Comparison of ENCODE assay signal across 9 cellular contexts in genomic region chr6:150144294-150144868, GRCh38. TPM values are rescaled to one million over a fixed set of nuclear protein-coding genes. Genes with fewer than 3 reads are reported as not detected.
DNase-seq lines count a peak whose midpoint lies in the region; ATAC-seq and TF ChIP-seq lines count a peak whose summit lies in the region.
"Had no signal": no experiment of that assay in that cellular context is flagged by ENCODE, and none has a peak within 500 bp of the region (broad histone marks: within the 10 kb centered on the region; RNA-seq: fewer than 3 reads in every experiment).

No MANE protein-coding gene starts in this region.

- no peaks in the 10 kb centered on the region for H3K36me3 Mint-ChIP-seq in osteocyte (ENCODE audit: unreplicated experiment)

- H3K9me3 Mint-ChIP-seq in osteocyte (ENCODE audit: unreplicated experiment): no peaks in the 10 kb centered on the region

- TF ChIP-seq CTCF in RWPE2 (IDR thresholded peaks at IDR 0.05; ENCODE audit: poor library complexity, severe bottlenecking): no peak
- TF ChIP-seq CTCF in foreskin keratinocyte (conservative IDR thresholded peaks at IDR 0.05): no peak
- TF ChIP-seq CTCF in osteocyte (IDR thresholded peaks at IDR 0.05): no peak

- no peak overlapping the region for H3K27ac Mint-ChIP-seq in osteocyte (ENCODE audit: unreplicated experiment)

- no peaks in the 10 kb centered on the region for H3K9me2 ChIP-seq in GM23248 (ENCODE audit: insufficient read depth)

- no peak overlapping the region for H3K27ac ChIP-seq in GM23248
- peak overlapping the region; percentile 88 for H3K27ac ChIP-seq in RWPE2 (ENCODE audit: poor library complexity, severe bottlenecking)
- peak overlapping the region; percentile 83 for H3K27ac ChIP-seq in foreskin keratinocyte
- no peak overlapping the region for H3K27ac ChIP-seq in caudate nucleus (ENCODE audit: low read depth, low read length)
- H3K27ac ChIP-seq: pancreas had no signal

- H3K4me1 Mint-ChIP-seq in osteocyte (ENCODE audit: unreplicated experiment): peaks cover 12% of the 10 kb centered on the region

- peak overlapping the region; percentile 84 for H3K9ac ChIP-seq in GM23248

- DNase-seq in GM23248: peak; percentile 51
- no peak for DNase-seq in RWPE2 (ENCODE audit: low spot score)
- peak in 1 of 2 donors; percentile 39 for DNase-seq in foreskin keratinocyte
- DNase-seq in osteocyte (ENCODE audit: extremely low spot score, unreplicated experiment): no peak
- DNase-seq in caudate nucleus (lab: John Stamatoyannopoulos, UW): no peak
- DNase-seq in AG08396 (ENCODE audit: low spot score): no peak
- DNase-seq: NCI-H2081 treated with DMSO at 0.1 percent for 48 hours had no signal

- H3K79me2 ChIP-seq in GM23248 (ENCODE audit: insufficient read depth): peaks cover 41% of the 10 kb centered on the region

- 31 to 32% methylated on average over 6 of the region's 6 CpGs for WGBS in GM23248 (ENCODE audit: low coverage in 1 of 2, low lambda C conversion rate in 2 of 2, missing lambda C conversion rate in 2 of 2), 2 experiments

- H3K4me3 ChIP-seq in GM23248 (peak overlapping the region; percentile 77), RWPE2 (ENCODE audit: severe bottlenecking) (peak overlapping the region; percentile 91)

- H3K27me3 Mint-ChIP-seq in osteocyte (ENCODE audit: unreplicated experiment): peaks cover 72% of the 10 kb centered on the region

- no peaks in the 10 kb centered on the region for H3K27me3 ChIP-seq in GM23248 (replicated peaks; ENCODE audit: insufficient read depth)
- no peaks in the 10 kb centered on the region for H3K27me3 ChIP-seq in RWPE2 (ENCODE audit: insufficient read depth, poor library complexity, severe bottlenecking)
- no peaks in the 10 kb centered on the region for H3K27me3 ChIP-seq in foreskin keratinocyte

- peaks cover 21% of the 10 kb centered on the region; the same call in 1 of the 2 replicates for H3F3A ChIP-seq in GM23248 (ENCODE audit: insufficient read depth)

- peak overlapping the region; percentile 83 for H3K4me2 ChIP-seq in GM23248 (ENCODE audit: unreplicated experiment)

- peak overlapping the region; percentile 88 for H2AFZ ChIP-seq in GM23248

- ATAC-seq in RWPE2 (ENCODE audit: low read depth) (no peak), foreskin keratinocyte (no peak), GM18873 (IDR thresholded peaks at IDR 0.05; ENCODE audit: low FRiP score, unreplicated experiment) (no peak)

- in situ Hi-C loops in GM23248 (cut with MboI): no loop called here

- H3K36me3 ChIP-seq in GM23248 (ENCODE audit: low read depth) (no peaks in the 10 kb centered on the region), RWPE2 (ENCODE audit: low read depth) (0 out of 2 replicates have a peak, but pooled peaks cover 3% of the 10 kb centered on the region)
- H3K36me3 ChIP-seq: pancreas had no signal

- H3K9me3 ChIP-seq in GM23248 (ENCODE audit: low read depth): no peaks in the 10 kb centered on the region
- H3K9me3 ChIP-seq in RWPE2 (ENCODE audit: severe bottlenecking): no peaks in the 10 kb centered on the region
- H3K9me3 ChIP-seq: pancreas had no signal

- H3K4me1 ChIP-seq in GM23248 (ENCODE audit: insufficient read depth) (peaks cover 29% of the 10 kb centered on the region), RWPE2 (ENCODE audit: insufficient read depth, poor library complexity, severe bottlenecking) (peaks cover 39% of the 10 kb centered on the region), foreskin keratinocyte (peaks cover 43% of the 10 kb centered on the region)

- peak overlapping the region; percentile 58 for H3K4me3 Mint-ChIP-seq in osteocyte (ENCODE audit: unreplicated experiment)

- no peaks in the 10 kb centered on the region for H4K20me1 ChIP-seq in GM23248 (ENCODE audit: insufficient read depth)

RNA-seq across cellular contexts. Expression of gene PPP1R14C, which starts 1.5 kb away (rescaled TPM):
- total RNA-seq in GM23248 (2014; rRNA removed; shearing (Covaris generic)): 6.3 and 8.2 TPM in 2 replicates
- polyA plus RNA-seq in GM23248 (2016; fragmentation: Nextera tagmentation; extraction: Ambion mirVana): 9.4 and 10.1 TPM in 2 replicates
- total RNA-seq in foreskin keratinocyte: 32.5 and 36.4 TPM in 2 replicates
- polyA plus RNA-seq in foreskin keratinocyte: 31.2 and 32.9 TPM in 2 replicates
- total RNA-seq in osteocyte: 0.46 and 0.60 TPM in 2 replicates

Comparison
In these comparisons a context has a peak if more than half of its experiments do, and no peak if none do; other contexts are left out.
1. H3K27ac ChIP-seq: peak in RWPE2 (single experiment) and foreskin keratinocyte (single experiment); none in GM23248 (single experiment) and caudate nucleus (single experiment).